1 cellular context compared by ENCODE assay signal in genomic region chr17:50443492-50444051, GRCh38.
TF ChIP-seq lines count a peak whose summit lies in the region.

No MANE protein-coding gene starts in this region.

TF ChIP-seq in K562, 482 proteins besides CTCF, POLR2A, EP300 and RAD21 (continues in another document):
- TF ChIP-seq ZNF76 (CRISPR knock-in tag; IDR thresholded peaks at IDR 0.05; ENCODE audit: borderline replicate concordance), result no peak
- TF ChIP-seq TAF15 (IDR thresholded peaks at IDR 0.05; ENCODE audit: low read depth, low read length), result no peak
- TF ChIP-seq, protein P1, sequence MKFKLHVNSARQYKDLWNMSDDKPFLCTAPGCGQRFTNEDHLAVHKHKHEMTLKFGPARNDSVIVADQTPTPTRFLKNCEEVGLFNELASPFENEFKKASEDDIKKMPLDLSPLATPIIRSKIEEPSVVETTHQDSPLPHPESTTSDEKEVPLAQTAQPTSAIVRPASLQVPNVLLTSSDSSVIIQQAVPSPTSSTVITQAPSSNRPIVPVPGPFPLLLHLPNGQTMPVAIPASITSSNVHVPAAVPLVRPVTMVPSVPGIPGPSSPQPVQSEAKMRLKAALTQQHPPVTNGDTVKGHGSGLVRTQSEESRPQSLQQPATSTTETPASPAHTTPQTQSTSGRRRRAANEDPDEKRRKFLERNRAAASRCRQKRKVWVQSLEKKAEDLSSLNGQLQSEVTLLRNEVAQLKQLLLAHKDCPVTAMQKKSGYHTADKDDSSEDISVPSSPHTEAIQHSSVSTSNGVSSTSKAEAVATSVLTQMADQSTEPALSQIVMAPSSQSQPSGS (CRISPR knock-in tag; IDR thresholded peaks at IDR 0.05), result no peak
- TF ChIP-seq, protein P2, sequence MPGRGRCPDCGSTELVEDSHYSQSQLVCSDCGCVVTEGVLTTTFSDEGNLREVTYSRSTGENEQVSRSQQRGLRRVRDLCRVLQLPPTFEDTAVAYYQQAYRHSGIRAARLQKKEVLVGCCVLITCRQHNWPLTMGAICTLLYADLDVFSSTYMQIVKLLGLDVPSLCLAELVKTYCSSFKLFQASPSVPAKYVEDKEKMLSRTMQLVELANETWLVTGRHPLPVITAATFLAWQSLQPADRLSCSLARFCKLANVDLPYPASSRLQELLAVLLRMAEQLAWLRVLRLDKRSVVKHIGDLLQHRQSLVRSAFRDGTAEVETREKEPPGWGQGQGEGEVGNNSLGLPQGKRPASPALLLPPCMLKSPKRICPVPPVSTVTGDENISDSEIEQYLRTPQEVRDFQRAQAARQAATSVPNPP (IDR thresholded peaks at IDR 0.05; ENCODE audit: borderline replicate concordance, insufficient read depth, insufficient read length), result no peak
- TF ChIP-seq, protein P3, sequence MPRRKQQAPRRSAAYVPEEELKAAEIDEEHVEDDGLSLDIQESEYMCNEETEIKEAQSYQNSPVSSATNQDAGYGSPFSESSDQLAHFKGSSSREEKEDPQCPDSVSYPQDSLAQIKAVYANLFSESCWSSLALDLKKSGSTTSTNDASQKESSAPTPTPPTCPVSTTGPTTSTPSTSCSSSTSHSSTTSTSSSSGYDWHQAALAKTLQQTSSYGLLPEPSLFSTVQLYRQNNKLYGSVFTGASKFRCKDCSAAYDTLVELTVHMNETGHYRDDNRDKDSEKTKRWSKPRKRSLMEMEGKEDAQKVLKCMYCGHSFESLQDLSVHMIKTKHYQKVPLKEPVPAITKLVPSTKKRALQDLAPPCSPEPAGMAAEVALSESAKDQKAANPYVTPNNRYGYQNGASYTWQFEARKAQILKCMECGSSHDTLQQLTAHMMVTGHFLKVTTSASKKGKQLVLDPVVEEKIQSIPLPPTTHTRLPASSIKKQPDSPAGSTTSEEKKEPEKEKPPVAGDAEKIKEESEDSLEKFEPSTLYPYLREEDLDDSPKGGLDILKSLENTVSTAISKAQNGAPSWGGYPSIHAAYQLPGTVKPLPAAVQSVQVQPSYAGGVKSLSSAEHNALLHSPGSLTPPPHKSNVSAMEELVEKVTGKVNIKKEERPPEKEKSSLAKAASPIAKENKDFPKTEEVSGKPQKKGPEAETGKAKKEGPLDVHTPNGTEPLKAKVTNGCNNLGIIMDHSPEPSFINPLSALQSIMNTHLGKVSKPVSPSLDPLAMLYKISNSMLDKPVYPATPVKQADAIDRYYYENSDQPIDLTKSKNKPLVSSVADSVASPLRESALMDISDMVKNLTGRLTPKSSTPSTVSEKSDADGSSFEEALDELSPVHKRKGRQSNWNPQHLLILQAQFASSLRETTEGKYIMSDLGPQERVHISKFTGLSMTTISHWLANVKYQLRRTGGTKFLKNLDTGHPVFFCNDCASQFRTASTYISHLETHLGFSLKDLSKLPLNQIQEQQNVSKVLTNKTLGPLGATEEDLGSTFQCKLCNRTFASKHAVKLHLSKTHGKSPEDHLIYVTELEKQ (CRISPR knock-in tag; IDR thresholded peaks at IDR 0.05), result no peak
- TF ChIP-seq ZNF282 (CRISPR knock-in tag; IDR thresholded peaks at IDR 0.05), result no peak
- no peak for TF ChIP-seq JUND (IDR thresholded peaks at IDR 0.05; ENCODE audit: borderline replicate concordance, low read depth, low read length)
- TF ChIP-seq JUND (tag; IDR thresholded peaks at IDR 0.05; ENCODE audit: borderline replicate concordance, low read depth, low read length), result no peak
- no peak for TF ChIP-seq ZNF444 (CRISPR knock-in tag; IDR thresholded peaks at IDR 0.05)
- no peak for TF ChIP-seq BRCA1 (IDR thresholded peaks at IDR 0.05)
- TF ChIP-seq BRCA1 (CRISPR knock-in tag; IDR thresholded peaks at IDR 0.05), result no peak
- TF ChIP-seq ZNF280B (CRISPR knock-in tag; IDR thresholded peaks at IDR 0.05), result no peak
- no peak for TF ChIP-seq FOXK1 (CRISPR knock-in tag; IDR thresholded peaks at IDR 0.05; ENCODE audit: borderline replicate concordance)
- no peak for TF ChIP-seq MYBL2 (IDR thresholded peaks at IDR 0.05; ENCODE audit: low read depth)
- no peak for TF ChIP-seq MYBL2 (CRISPR knock-in tag; IDR thresholded peaks at IDR 0.05; ENCODE audit: borderline replicate concordance)
- peak; percentile 41; the same call in 1 of the 2 replicates for TF ChIP-seq PBX2 (CRISPR knock-in tag; IDR thresholded peaks at IDR 0.05; ENCODE audit: low read depth)
- peak; percentile 97 for TF ChIP-seq PBX2 (tag; conservative IDR thresholded peaks at IDR 0.05; ENCODE audit: low read depth)
- no peak for TF ChIP-seq BCL6 (CRISPR knock-in tag; IDR thresholded peaks at IDR 0.05)
- no peak for TF ChIP-seq ZNF518B (CRISPR knock-in tag; IDR thresholded peaks at IDR 0.05)
- TF ChIP-seq MEIS2 (IDR thresholded peaks at IDR 0.05; ENCODE audit: partially characterized antibody), result peak; percentile 98
- TF ChIP-seq MIER1 (IDR thresholded peaks at IDR 0.05; ENCODE audit: low read depth), result no peak
- TF ChIP-seq ZNF75A (CRISPR knock-in tag; IDR thresholded peaks at IDR 0.05), result no peak
- no peak for TF ChIP-seq PYGO2 (tag; IDR thresholded peaks at IDR 0.05)
- TF ChIP-seq BRF1 (IDR thresholded peaks at IDR 0.05; ENCODE audit: borderline replicate concordance, extremely low read depth, insufficient read length), result no peak
- TF ChIP-seq ETS2 (tag; IDR thresholded peaks at IDR 0.05; ENCODE audit: borderline replicate concordance, poor library complexity, severe bottlenecking), result no peak
- TF ChIP-seq FOSL1 (tag; conservative IDR thresholded peaks at IDR 0.05), result no peak
- TF ChIP-seq GABPB2 (CRISPR knock-in tag; conservative IDR thresholded peaks at IDR 0.05), result no peak
- no peak for TF ChIP-seq ARID3A (IDR thresholded peaks at IDR 0.05; ENCODE audit: borderline replicate concordance, low read depth, low read length)
- TF ChIP-seq CEBPG (CRISPR knock-in tag; IDR thresholded peaks at IDR 0.05), result no peak
- TF ChIP-seq CEBPG (tag; conservative IDR thresholded peaks at IDR 0.05 in 1 of 2, IDR thresholded peaks at IDR 0.05 in 1 of 2), result no peak; a peak in 2 of 4 replicates
- TF ChIP-seq NFATC3 (IDR thresholded peaks at IDR 0.05), result 0 out of 2 replicates have a peak, but pooled peaks have one; percentile 92
- TF ChIP-seq, protein P4, sequence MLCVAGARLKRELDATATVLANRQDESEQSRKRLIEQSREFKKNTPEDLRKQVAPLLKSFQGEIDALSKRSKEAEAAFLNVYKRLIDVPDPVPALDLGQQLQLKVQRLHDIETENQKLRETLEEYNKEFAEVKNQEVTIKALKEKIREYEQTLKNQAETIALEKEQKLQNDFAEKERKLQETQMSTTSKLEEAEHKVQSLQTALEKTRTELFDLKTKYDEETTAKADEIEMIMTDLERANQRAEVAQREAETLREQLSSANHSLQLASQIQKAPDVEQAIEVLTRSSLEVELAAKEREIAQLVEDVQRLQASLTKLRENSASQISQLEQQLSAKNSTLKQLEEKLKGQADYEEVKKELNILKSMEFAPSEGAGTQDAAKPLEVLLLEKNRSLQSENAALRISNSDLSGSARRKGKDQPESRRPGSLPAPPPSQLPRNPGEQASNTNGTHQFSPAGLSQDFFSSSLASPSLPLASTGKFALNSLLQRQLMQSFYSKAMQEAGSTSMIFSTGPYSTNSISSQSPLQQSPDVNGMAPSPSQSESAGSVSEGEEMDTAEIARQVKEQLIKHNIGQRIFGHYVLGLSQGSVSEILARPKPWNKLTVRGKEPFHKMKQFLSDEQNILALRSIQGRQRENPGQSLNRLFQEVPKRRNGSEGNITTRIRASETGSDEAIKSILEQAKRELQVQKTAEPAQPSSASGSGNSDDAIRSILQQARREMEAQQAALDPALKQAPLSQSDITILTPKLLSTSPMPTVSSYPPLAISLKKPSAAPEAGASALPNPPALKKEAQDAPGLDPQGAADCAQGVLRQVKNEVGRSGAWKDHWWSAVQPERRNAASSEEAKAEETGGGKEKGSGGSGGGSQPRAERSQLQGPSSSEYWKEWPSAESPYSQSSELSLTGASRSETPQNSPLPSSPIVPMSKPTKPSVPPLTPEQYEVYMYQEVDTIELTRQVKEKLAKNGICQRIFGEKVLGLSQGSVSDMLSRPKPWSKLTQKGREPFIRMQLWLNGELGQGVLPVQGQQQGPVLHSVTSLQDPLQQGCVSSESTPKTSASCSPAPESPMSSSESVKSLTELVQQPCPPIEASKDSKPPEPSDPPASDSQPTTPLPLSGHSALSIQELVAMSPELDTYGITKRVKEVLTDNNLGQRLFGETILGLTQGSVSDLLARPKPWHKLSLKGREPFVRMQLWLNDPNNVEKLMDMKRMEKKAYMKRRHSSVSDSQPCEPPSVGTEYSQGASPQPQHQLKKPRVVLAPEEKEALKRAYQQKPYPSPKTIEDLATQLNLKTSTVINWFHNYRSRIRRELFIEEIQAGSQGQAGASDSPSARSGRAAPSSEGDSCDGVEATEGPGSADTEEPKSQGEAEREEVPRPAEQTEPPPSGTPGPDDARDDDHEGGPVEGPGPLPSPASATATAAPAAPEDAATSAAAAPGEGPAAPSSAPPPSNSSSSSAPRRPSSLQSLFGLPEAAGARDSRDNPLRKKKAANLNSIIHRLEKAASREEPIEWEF (CRISPR knock-in tag; IDR thresholded peaks at IDR 0.05), result no peak
